In genomic region chr3:157103280-157103679, GRCh38 we compare ENCODE assay signal across 8 cellular contexts. TPM values are rescaled to one million over a fixed set of nuclear protein-coding genes. Genes with fewer than 3 reads are reported as not detected.
DNase-seq lines count a peak whose midpoint lies in the region; ATAC-seq, FAIRE-seq and TF ChIP-seq lines count a peak whose summit lies in the region.
"Had no signal": no experiment of that assay in that cellular context is flagged by ENCODE, and none has a peak within 500 bp of the region (broad histone marks: within the 10 kb centered on the region; RNA-seq: fewer than 3 reads in every experiment).

No MANE protein-coding gene starts in this region.

- peak overlapping the region; percentile 92 for H3K27ac Mint-ChIP-seq in memory B cell
- peak overlapping the region in 3 of 9 donors; percentile 42 to 86 (median 75) for H3K27ac Mint-ChIP-seq in naive thymus-derived CD4-positive, alpha-beta T cell
- H3K27ac Mint-ChIP-seq in type B pancreatic cell, result no peak overlapping the region

- 53 to 67% (median 62%) methylated on average over 2 of the region's 2 CpGs for WGBS in small intestine, 3 donors

- no peak for DNase-seq in memory B cell (ENCODE audit: low spot score in 2 of 2)
- DNase-seq in small intestine, result no peak
- DNase-seq in naive thymus-derived CD4-positive, alpha-beta T cell, result no peak
- DNase-seq in type B pancreatic cell (ENCODE audit: extremely low spot score, unreplicated experiment), result no peak

- peak overlapping the region in 1 of 2 donors; percentile 25 for H3K27ac ChIP-seq in small intestine (ENCODE audit: low read depth in 1 of 2, low read length in 1 of 2)
- no peak overlapping the region for H3K27ac ChIP-seq in naive thymus-derived CD4-positive, alpha-beta T cell (ENCODE audit: low read depth, low read length)

- peaks cover 0 to 3% of the 10 kb centered on the region in 2 donors for H3K4me1 ChIP-seq in small intestine (ENCODE audit: control insufficient read depth in 2 of 2, insufficient read depth in 1 of 2, low read depth in 1 of 2, low read length in 1 of 2)
- peaks cover 0 to 11% of the 10 kb centered on the region in 2 donors for H3K4me1 ChIP-seq in naive thymus-derived CD4-positive, alpha-beta T cell (ENCODE audit: control insufficient read depth in 2 of 2, insufficient read depth in 2 of 2, low read length in 2 of 2)

- peaks cover 24% of the 10 kb centered on the region for H3K4me1 Mint-ChIP-seq in memory B cell
- H3K4me1 Mint-ChIP-seq in naive thymus-derived CD4-positive, alpha-beta T cell, result peaks cover 0 to 60% (median 7%) of the 10 kb centered on the region in 7 donors
- H3K4me1 Mint-ChIP-seq in type B pancreatic cell (ENCODE audit: unreplicated experiment), result peaks cover 45% of the 10 kb centered on the region

- no peak overlapping the region for H3K4me3 ChIP-seq in small intestine (ENCODE audit: low read depth in 1 of 2, low read length in 2 of 2)
- no peak overlapping the region for H3K4me3 ChIP-seq in naive thymus-derived CD4-positive, alpha-beta T cell (ENCODE audit: low read length)

- intact Hi-C loops in naive thymus-derived CD4-positive, alpha-beta T cell (cut with micrococcal nuclease), result loop anchor here in 1 of 2 donors (1.0 to 2.0 kb wide), 3 partner anchors 14 to 25 kb away; no protein-coding TSS in a partner anchor

- H3K36me3 ChIP-seq in small intestine (ENCODE audit: control insufficient read depth in 2 of 2, insufficient read depth in 2 of 2, low read length in 2 of 2), result no peaks in the 10 kb centered on the region
- H3K36me3 ChIP-seq in naive thymus-derived CD4-positive, alpha-beta T cell (ENCODE audit: control insufficient read depth in 2 of 3, insufficient read depth in 3 of 3, low read length in 3 of 3), result no peaks in the 10 kb centered on the region

- no peaks in the 10 kb centered on the region for H3K27me3 Mint-ChIP-seq in memory B cell
- H3K27me3 Mint-ChIP-seq in naive thymus-derived CD4-positive, alpha-beta T cell, result no peaks in the 10 kb centered on the region
- no peaks in the 10 kb centered on the region for H3K27me3 Mint-ChIP-seq in type B pancreatic cell

- peak; percentile 90 for ATAC-seq in GM18907 (IDR thresholded peaks at IDR 0.05; ENCODE audit: unreplicated experiment)
- peak; percentile 89 for ATAC-seq in GM21529 (IDR thresholded peaks at IDR 0.05; ENCODE audit: unreplicated experiment)
- ATAC-seq in HG03469 (IDR thresholded peaks at IDR 0.05; ENCODE audit: unreplicated experiment), result peak; percentile 93
- peak; percentile 59 for ATAC-seq in memory B cell (ENCODE audit: low read depth)
- ATAC-seq in naive thymus-derived CD4-positive, alpha-beta T cell, result no peak

- no peaks in the 10 kb centered on the region for H3K9me3 Mint-ChIP-seq in memory B cell
- H3K9me3 Mint-ChIP-seq in naive thymus-derived CD4-positive, alpha-beta T cell, result no peaks in the 10 kb centered on the region
- H3K9me3 Mint-ChIP-seq in type B pancreatic cell, result no peaks in the 10 kb centered on the region

- H3K9me3 ChIP-seq in small intestine (ENCODE audit: control insufficient read depth, low read depth), result no peaks in the 10 kb centered on the region
- H3K9me3 ChIP-seq in naive thymus-derived CD4-positive, alpha-beta T cell (ENCODE audit: control insufficient read depth in 2 of 3, low read length in 3 of 3), result no peaks in the 10 kb centered on the region

- CTCF ChIA-PET in naive thymus-derived CD4-positive, alpha-beta T cell (lab: Charles Lee), result no interaction called here

- FAIRE-seq in small intestine (lab: Jason Lieb, UNC), result no peak
- FAIRE-seq: endometrium had no signal

- no peaks in the 10 kb centered on the region for H3K27me3 ChIP-seq in small intestine (ENCODE audit: control insufficient read depth in 2 of 2, insufficient read depth in 2 of 2, low read length in 2 of 2)
- no peaks in the 10 kb centered on the region for H3K27me3 ChIP-seq in naive thymus-derived CD4-positive, alpha-beta T cell (ENCODE audit: control insufficient read depth in 2 of 2, insufficient read depth in 2 of 2, low read length in 2 of 2)

- POLR2A ChIA-PET in naive thymus-derived CD4-positive, alpha-beta T cell (lab: Charles Lee), result no interaction called here

- H3K36me3 Mint-ChIP-seq in memory B cell (no peaks in the 10 kb centered on the region), type B pancreatic cell (no peaks in the 10 kb centered on the region)
- peaks cover 0 to 2% (median 0%) of the 10 kb centered on the region in 5 donors for H3K36me3 Mint-ChIP-seq in naive thymus-derived CD4-positive, alpha-beta T cell

- TF ChIP-seq CTCF in type B pancreatic cell (conservative IDR thresholded peaks at IDR 0.05), result no peak

- H3K4me3 Mint-ChIP-seq in memory B cell (peak overlapping the region; percentile 8), type B pancreatic cell (no peak overlapping the region)
- peak overlapping the region in 1 of 10 donors; percentile 42 for H3K4me3 Mint-ChIP-seq in naive thymus-derived CD4-positive, alpha-beta T cell

RNA-seq across cellular contexts. Expression of gene CCNL1, which starts 56.7 kb away (rescaled TPM):
- 100 to 1,000 TPM in 1 of 3 donors, 10 to 100 TPM in 2; 46.6 to 140 (median 96.7) TPM for polyA plus RNA-seq in small intestine
- 1,000 to 10,000 TPM in 2 of 5 experiments, 100 to 1,000 TPM in 3; 230 to 1,170 (median 374) TPM for total RNA-seq in naive thymus-derived CD4-positive, alpha-beta T cell
- polyA plus RNA-seq in naive thymus-derived CD4-positive, alpha-beta T cell, result 10 to 100 TPM; 65.4 to 68.3 TPM
- total RNA-seq in type B pancreatic cell (ENCODE audit: low replicate concordance), result 145 and 233 TPM in 2 replicates
